ENCODE assay signal across 26 cellular contexts in the genomic region with DNA sequence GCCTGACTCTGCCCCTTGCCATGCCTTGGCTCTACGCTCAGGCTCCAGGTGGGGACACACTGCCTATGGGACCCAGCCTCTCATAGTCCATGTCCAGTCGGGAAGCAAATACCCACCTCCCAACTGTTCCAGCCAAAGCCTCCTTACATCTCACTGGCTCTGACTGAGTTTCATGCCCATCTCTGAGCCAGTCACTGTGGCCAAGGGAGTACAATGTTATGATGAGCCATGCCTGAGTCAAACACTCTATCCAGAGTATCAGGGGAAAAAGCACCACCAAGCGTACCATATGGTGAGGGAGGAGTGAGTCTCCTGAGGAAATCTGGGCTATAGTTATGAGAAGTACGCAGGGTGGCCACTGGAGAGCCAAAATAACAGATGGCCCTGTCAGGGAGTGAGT.
"Had no signal": no experiment of that assay in that cellular context is flagged by ENCODE, and none has a peak within 500 bp of the region (broad histone marks: within the 10 kb centered on the region; RNA-seq: fewer than 3 reads in every experiment).

No MANE protein-coding gene starts in this region.

- H3K4me1 ChIP-seq: ascending aorta, colonic mucosa, gastrocnemius medialis, left lung, lower lobe of right lung, uterus had no signal

- H3K36me3 ChIP-seq: ascending aorta, cardiac muscle cell, colonic mucosa, gastrocnemius medialis, left lung, lower lobe of right lung, thoracic aorta, uterus, WERI-Rb-1 had no signal

- H3K27me3 ChIP-seq: ascending aorta, cardiac muscle cell, colonic mucosa, left lung, uterus had no signal

- H3K4me3 ChIP-seq: ascending aorta, cardiac muscle cell, colonic mucosa, gastrocnemius medialis, left lung, lower lobe of right lung, thoracic aorta, uterus had no signal

- ATAC-seq: activated CD4-positive, CD25-positive, alpha-beta regulatory T cell treated with anti-CD3 and anti-CD28 coated beads, Interleukin-2, amount 50 U/mL, for 24 hours; gastrocnemius medialis; left lung; lower lobe of right lung; naive thymus-derived CD8-positive, alpha-beta T cell; right cardiac atrium; stimulated activated effector memory CD8-positive, alpha-beta T cell treated with anti-CD3 and anti-CD28 coated beads, Interleukin-12 subunit alpha, Interleukin-12 subunit beta, amount 100 ng/mL, for 72 hours had no signal

- DNase-seq: activated CD4-positive, alpha-beta T cell treated with anti-CD3 and anti-CD28 coated beads for 48 hours; activated CD4-positive, alpha-beta T cell treated with anti-CD3 and anti-CD28 coated beads, Interleukin-2, amount 50 U/mL, for 48 hours; activated CD8-positive, alpha-beta memory T cell treated with anti-CD3 and anti-CD28 coated beads for 24 hours; activated gamma-delta T cell; activated naive CD4-positive, alpha-beta T cell treated with anti-CD3 and anti-CD28 coated beads, Interleukin-2, amount 10 ng/mL, durations not matched to agents 7 days and 5 days; activated naive CD8-positive, alpha-beta T cell treated with anti-CD3 and anti-CD28 coated beads, Interleukin-2, amount 10 ng/mL, durations not matched to agents 7 days and 5 days; cerebellar nuclear complex; colonic mucosa; effector CD8-positive, alpha-beta T cell; gastrocnemius medialis; glutamatergic neuron; left lung; lower lobe of right lung; mesenchymal stem cell; naive thymus-derived CD8-positive, alpha-beta T cell; right cardiac atrium; stimulated activated CD4-positive, alpha-beta T cell treated with anti-CD3 and anti-CD28 coated beads, Interleukin-4, amount 100 ng/mL, for 1 hour; T-helper 9 cell; uterus; WERI-Rb-1 had no signal

- H3K27ac ChIP-seq: ascending aorta, cardiac muscle cell, colonic mucosa, epithelial cell of prostate, gastrocnemius medialis, left lung, lower lobe of right lung, thoracic aorta, uterus, WERI-Rb-1 had no signal

- H3K9me3 ChIP-seq: ascending aorta, colonic mucosa, gastrocnemius medialis, lower lobe of right lung, thoracic aorta, uterus had no signal
